ENCODE assay signal across 2 cellular contexts in genomic region chr22:29014773-29015172, GRCh38.
TF ChIP-seq lines count a peak whose summit lies in the region.

No MANE protein-coding gene starts in this region.

TF ChIP-seq in HepG2, 621 proteins besides CTCF, POLR2A, EP300 and RAD21:
- TF ChIP-seq CENPT (CRISPR knock-in tag; IDR thresholded peaks at IDR 0.05; ENCODE audit: low read depth): no peak
- TF ChIP-seq GATAD2A (CRISPR knock-in tag; IDR thresholded peaks at IDR 0.05): 0 out of 2 replicates have a peak, but pooled peaks have one; percentile 7

TF ChIP-seq in neural cell, 6 proteins besides CTCF, POLR2A, EP300 and RAD21:
- peak; percentile 66 for TF ChIP-seq REST (IDR thresholded peaks at IDR 0.05; ENCODE audit: borderline replicate concordance)
- peak; percentile 75 for TF ChIP-seq POLR2AphosphoS5 (IDR thresholded peaks at IDR 0.05)
- no peak for TF ChIP-seq MXI1 (conservative IDR thresholded peaks at IDR 0.05; ENCODE audit: poor library complexity, severe bottlenecking)
TF ChIP-seq in neural cell: peak in this region for 2.
